Comparison of ENCODE assay signal across 8 cellular contexts in genomic region chr4:25938251-25939186, GRCh38. TPM values are rescaled to one million over a fixed set of nuclear protein-coding genes. Genes with fewer than 3 reads are reported as not detected.
DNase-seq lines count a peak whose midpoint lies in the region; ATAC-seq and TF ChIP-seq lines count a peak whose summit lies in the region.

No MANE protein-coding gene starts in this region.

- ATAC-seq in HG03025 (IDR thresholded peaks at IDR 0.05; ENCODE audit: low FRiP score, unreplicated experiment) (peak; percentile 81), memory B cell (ENCODE audit: low read depth) (peak; percentile 15)
- ATAC-seq in CD4-positive, alpha-beta T cell (ENCODE audit: poor library complexity), result no peak

- no peaks in the 10 kb centered on the region for H3K9me3 ChIP-seq in CD4-positive, alpha-beta T cell (ENCODE audit: control insufficient read depth, low read length)

- peaks cover 20% of the 10 kb centered on the region for H3K4me1 Mint-ChIP-seq in activated naive CD4-positive, alpha-beta T cell treated with anti-CD3 and anti-CD28 coated beads for 36 hours (ENCODE audit: low read depth)
- H3K4me1 Mint-ChIP-seq in activated naive CD4-positive, alpha-beta T cell treated with anti-CD3 and anti-CD28 coated beads, Interleukin-2, amount 10 ng/mL, durations not matched to agents 7 days and 5 days, result peaks cover 19% of the 10 kb centered on the region
- H3K4me1 Mint-ChIP-seq in activated CD4-positive, alpha-beta memory T cell treated with anti-CD3 and anti-CD28 coated beads for 36 hours (ENCODE audit: low read depth), result peaks cover 24% of the 10 kb centered on the region
- peaks cover 17% of the 10 kb centered on the region for H3K4me1 Mint-ChIP-seq in memory B cell
- no peaks in the 10 kb centered on the region for H3K4me1 Mint-ChIP-seq in CD4-positive, alpha-beta T cell (ENCODE audit: low read depth)

- CTCF ChIA-PET in activated naive CD4-positive, alpha-beta T cell treated with anti-CD3 and anti-CD28 coated beads for 36 hours (lab: Charles Lee), result interaction anchor here (0.6 to 2.2 kb wide), 6 partner anchors 9 to 969 kb away, joined by 3 to 6 read pairs (median 4); no protein-coding TSS in a partner anchor
- CTCF ChIA-PET in activated naive CD4-positive, alpha-beta T cell treated with anti-CD3 and anti-CD28 coated beads, Interleukin-2, amount 10 ng/mL, durations not matched to agents 7 days and 5 days (lab: Charles Lee), result interaction anchor here (1.7 to 1.9 kb wide), 2 partner anchors 10 to 13 kb away, joined by 6 to 8 read pairs; no protein-coding TSS in a partner anchor
- CTCF ChIA-PET in activated CD4-positive, alpha-beta memory T cell treated with anti-CD3 and anti-CD28 coated beads for 36 hours (lab: Charles Lee), result interaction anchor here (0.7 to 1.2 kb wide), 4 partner anchors 13 to 385 kb away, joined by 3 to 4 read pairs (median 4); no protein-coding TSS in a partner anchor
- CTCF ChIA-PET in CD4-positive, alpha-beta T cell (lab: Charles Lee), result interaction anchor here (1.5 kb wide), 1 partner anchor 49 kb away, joined by 3 read pairs; no protein-coding TSS in a partner anchor

- no peak overlapping the region for H3K4me3 Mint-ChIP-seq in activated naive CD4-positive, alpha-beta T cell treated with anti-CD3 and anti-CD28 coated beads for 36 hours
- no peak overlapping the region for H3K4me3 Mint-ChIP-seq in activated naive CD4-positive, alpha-beta T cell treated with anti-CD3 and anti-CD28 coated beads, Interleukin-2, amount 10 ng/mL, durations not matched to agents 7 days and 5 days
- H3K4me3 Mint-ChIP-seq in activated CD4-positive, alpha-beta memory T cell treated with anti-CD3 and anti-CD28 coated beads for 36 hours, result peak overlapping the region; percentile 16
- H3K4me3 Mint-ChIP-seq in memory B cell, result peak overlapping the region; percentile 55
- H3K4me3 Mint-ChIP-seq in CD4-positive, alpha-beta T cell, result no peak overlapping the region

- H3K27me3 ChIP-seq in CD4-positive, alpha-beta T cell (ENCODE audit: control insufficient read depth, insufficient read depth, low read length), result no peaks in the 10 kb centered on the region

- H3K27ac ChIP-seq in CD4-positive, alpha-beta T cell (ENCODE audit: low read depth, low read length), result no peak overlapping the region

- peak overlapping the region; percentile 5 for H3K27ac Mint-ChIP-seq in activated naive CD4-positive, alpha-beta T cell treated with anti-CD3 and anti-CD28 coated beads for 36 hours
- H3K27ac Mint-ChIP-seq in activated naive CD4-positive, alpha-beta T cell treated with anti-CD3 and anti-CD28 coated beads, Interleukin-2, amount 10 ng/mL, durations not matched to agents 7 days and 5 days, result no peak overlapping the region
- peak overlapping the region; percentile 82 for H3K27ac Mint-ChIP-seq in activated CD4-positive, alpha-beta memory T cell treated with anti-CD3 and anti-CD28 coated beads for 36 hours
- peak overlapping the region; percentile 39 for H3K27ac Mint-ChIP-seq in memory B cell
- H3K27ac Mint-ChIP-seq in CD4-positive, alpha-beta T cell, result no peak overlapping the region

- DNase-seq in activated naive CD4-positive, alpha-beta T cell treated with anti-CD3 and anti-CD28 coated beads for 36 hours, result peak; percentile 68
- DNase-seq in activated naive CD4-positive, alpha-beta T cell treated with anti-CD3 and anti-CD28 coated beads, Interleukin-2, amount 10 ng/mL, durations not matched to agents 7 days and 5 days, result no peak
- peak; percentile 77 for DNase-seq in activated CD4-positive, alpha-beta memory T cell treated with anti-CD3 and anti-CD28 coated beads for 36 hours
- DNase-seq in memory B cell (ENCODE audit: low spot score in 2 of 2), result no peak
- DNase-seq in posterior vena cava (ENCODE audit: low spot score), result no peak
- DNase-seq in NCI-H1694 treated with DMSO at 0.1 percent for 48 hours (lab: John Stamatoyannopoulos, UW), result no peak
- DNase-seq in CD4-positive, alpha-beta T cell, result no peak

- intact Hi-C loops in activated naive CD4-positive, alpha-beta T cell treated with anti-CD3 and anti-CD28 coated beads for 36 hours (cut with micrococcal nuclease), result loop anchor here (1.0 to 5.0 kb wide), 5 partner anchors 24 to 644 kb away; partner anchors contain the start of genes SMIM20 and TBC1D19
- intact Hi-C loops in activated CD4-positive, alpha-beta memory T cell treated with anti-CD3 and anti-CD28 coated beads for 36 hours (cut with micrococcal nuclease), result loop anchor here (1.0 to 5.0 kb wide), 7 partner anchors 24 to 1064 kb away; partner anchors contain the start of gene SMIM20
- intact Hi-C loops in posterior vena cava (cut with DNase I), result no loop called here
- intact Hi-C loops in CD4-positive, alpha-beta T cell (cut with DNase I, micrococcal nuclease), result no loop called here

- POLR2A ChIA-PET in activated CD4-positive, alpha-beta memory T cell treated with anti-CD3 and anti-CD28 coated beads for 36 hours (lab: Charles Lee), result interaction anchor here (0.6 to 1.5 kb wide), 4 partner anchors 13 to 84 kb away, joined by 3 to 4 read pairs (median 4); partner anchors contain the start of gene SMIM20
- POLR2A ChIA-PET in CD4-positive, alpha-beta T cell (lab: Charles Lee), result no interaction called here

- no peak for TF ChIP-seq CTCF in CD4-positive, alpha-beta T cell (IDR thresholded peaks at IDR 0.05)

- H3K9me3 Mint-ChIP-seq in activated naive CD4-positive, alpha-beta T cell treated with anti-CD3 and anti-CD28 coated beads for 36 hours, result no peaks in the 10 kb centered on the region
- H3K9me3 Mint-ChIP-seq in activated naive CD4-positive, alpha-beta T cell treated with anti-CD3 and anti-CD28 coated beads, Interleukin-2, amount 10 ng/mL, durations not matched to agents 7 days and 5 days, result peaks cover 10% of the 10 kb centered on the region
- no peaks in the 10 kb centered on the region for H3K9me3 Mint-ChIP-seq in activated CD4-positive, alpha-beta memory T cell treated with anti-CD3 and anti-CD28 coated beads for 36 hours
- no peaks in the 10 kb centered on the region for H3K9me3 Mint-ChIP-seq in memory B cell
- H3K9me3 Mint-ChIP-seq in CD4-positive, alpha-beta T cell, result no peaks in the 10 kb centered on the region

- H3K27me3 Mint-ChIP-seq in activated naive CD4-positive, alpha-beta T cell treated with anti-CD3 and anti-CD28 coated beads for 36 hours (ENCODE audit: low read depth), result peaks cover 15% of the 10 kb centered on the region
- H3K27me3 Mint-ChIP-seq in activated naive CD4-positive, alpha-beta T cell treated with anti-CD3 and anti-CD28 coated beads, Interleukin-2, amount 10 ng/mL, durations not matched to agents 7 days and 5 days, result peaks cover 9% of the 10 kb centered on the region
- H3K27me3 Mint-ChIP-seq in activated CD4-positive, alpha-beta memory T cell treated with anti-CD3 and anti-CD28 coated beads for 36 hours, result peaks cover 20% of the 10 kb centered on the region
- no peaks in the 10 kb centered on the region for H3K27me3 Mint-ChIP-seq in memory B cell
- H3K27me3 Mint-ChIP-seq in CD4-positive, alpha-beta T cell, result peaks cover 35% of the 10 kb centered on the region

- H3K36me3 Mint-ChIP-seq in activated naive CD4-positive, alpha-beta T cell treated with anti-CD3 and anti-CD28 coated beads for 36 hours (ENCODE audit: low read depth), result peaks cover 3% of the 10 kb centered on the region
- no peaks in the 10 kb centered on the region for H3K36me3 Mint-ChIP-seq in activated naive CD4-positive, alpha-beta T cell treated with anti-CD3 and anti-CD28 coated beads, Interleukin-2, amount 10 ng/mL, durations not matched to agents 7 days and 5 days
- no peaks in the 10 kb centered on the region for H3K36me3 Mint-ChIP-seq in activated CD4-positive, alpha-beta memory T cell treated with anti-CD3 and anti-CD28 coated beads for 36 hours
- H3K36me3 Mint-ChIP-seq in memory B cell, result no peaks in the 10 kb centered on the region
- no peaks in the 10 kb centered on the region for H3K36me3 Mint-ChIP-seq in CD4-positive, alpha-beta T cell (ENCODE audit: low read depth)

RNA-seq across cellular contexts. Expression of gene SMIM20, which starts 24.5 kb away (rescaled TPM):
- 10 to 100 TPM; 28.1 to 33.2 TPM for total RNA-seq in activated naive CD4-positive, alpha-beta T cell treated with anti-CD3 and anti-CD28 coated beads for 36 hours
- 10 to 100 TPM; 26.0 to 28.0 TPM for total RNA-seq in activated CD4-positive, alpha-beta memory T cell treated with anti-CD3 and anti-CD28 coated beads for 36 hours
- 10 to 100 TPM; 19.5 to 22.8 TPM for total RNA-seq in posterior vena cava
- 1 to 10 TPM; 7.2 to 9.1 TPM for total RNA-seq in CD4-positive, alpha-beta T cell

Comparison
In these comparisons a context has a peak if more than half of its experiments do, and no peak if none do; other contexts are left out.
1. DNase-seq: peak in activated naive CD4-positive, alpha-beta T cell treated with anti-CD3 and anti-CD28 coated beads for 36 hours (single experiment) and activated CD4-positive, alpha-beta memory T cell treated with anti-CD3 and anti-CD28 coated beads for 36 hours (single experiment); none in activated naive CD4-positive, alpha-beta T cell treated with anti-CD3 and anti-CD28 coated beads, Interleukin-2, amount 10 ng/mL, durations not matched to agents 7 days and 5 days (single experiment), memory B cell (0 of 2), posterior vena cava (single experiment), NCI-H1694 treated with DMSO at 0.1 percent for 48 hours (single experiment) and CD4-positive, alpha-beta T cell (0 of 10).
2. H3K27ac Mint-ChIP-seq: peak in activated naive CD4-positive, alpha-beta T cell treated with anti-CD3 and anti-CD28 coated beads for 36 hours (single experiment), activated CD4-positive, alpha-beta memory T cell treated with anti-CD3 and anti-CD28 coated beads for 36 hours (single experiment) and memory B cell (single experiment); none in activated naive CD4-positive, alpha-beta T cell treated with anti-CD3 and anti-CD28 coated beads, Interleukin-2, amount 10 ng/mL, durations not matched to agents 7 days and 5 days (single experiment) and CD4-positive, alpha-beta T cell (single experiment).
3. H3K4me3 Mint-ChIP-seq: peak in activated CD4-positive, alpha-beta memory T cell treated with anti-CD3 and anti-CD28 coated beads for 36 hours (single experiment) and memory B cell (single experiment); none in activated naive CD4-positive, alpha-beta T cell treated with anti-CD3 and anti-CD28 coated beads for 36 hours (single experiment), activated naive CD4-positive, alpha-beta T cell treated with anti-CD3 and anti-CD28 coated beads, Interleukin-2, amount 10 ng/mL, durations not matched to agents 7 days and 5 days (single experiment) and CD4-positive, alpha-beta T cell (single experiment).
4. intact Hi-C loops: an anchor here in activated naive CD4-positive, alpha-beta T cell treated with anti-CD3 and anti-CD28 coated beads for 36 hours (1.0 to 5.0 kb wide) and activated CD4-positive, alpha-beta memory T cell treated with anti-CD3 and anti-CD28 coated beads for 36 hours (1.0 to 5.0 kb wide); none called in posterior vena cava and CD4-positive, alpha-beta T cell.